9 cellular contexts compared by ENCODE assay signal in the genomic region with DNA sequence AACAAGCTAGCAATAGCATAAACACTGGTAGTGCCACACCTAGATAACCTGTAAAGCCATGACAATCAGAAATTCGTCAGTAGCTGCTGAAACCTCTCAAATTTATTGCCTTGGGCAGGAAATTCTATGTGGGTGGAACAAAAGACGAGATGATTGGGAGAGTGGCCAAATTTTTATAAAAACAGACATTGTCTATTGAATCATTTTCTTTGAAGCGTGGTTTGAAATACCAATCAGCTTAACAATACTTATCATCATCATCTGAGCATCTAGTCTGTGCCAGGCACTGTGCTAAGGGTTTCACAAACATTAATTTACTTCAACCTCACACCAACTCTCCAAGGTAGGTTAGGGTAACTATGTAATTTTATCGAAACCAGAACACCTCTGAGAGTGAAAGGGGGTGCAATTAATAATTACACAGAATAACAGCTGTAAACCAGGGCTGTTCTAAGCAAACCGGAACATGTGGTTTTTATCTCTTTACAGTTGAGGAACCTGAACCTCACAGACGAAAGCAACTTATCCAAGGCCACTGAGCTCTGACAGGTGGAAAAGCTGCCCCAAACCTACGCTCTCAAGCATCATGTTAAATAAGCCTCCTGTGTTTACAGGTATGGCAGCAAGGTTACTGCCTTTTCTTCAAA. TPM values are rescaled to one million over a fixed set of nuclear protein-coding genes. Genes with fewer than 3 reads are reported as not detected.
DNase-seq lines count a peak whose midpoint lies in the region; ATAC-seq and TF ChIP-seq lines count a peak whose summit lies in the region.
"Had no signal": no experiment of that assay in that cellular context is flagged by ENCODE, and none has a peak within 500 bp of the region (broad histone marks: within the 10 kb centered on the region; RNA-seq: fewer than 3 reads in every experiment).

No MANE protein-coding gene starts in this region.

- no peaks in the 10 kb centered on the region for H3K9me3 ChIP-seq in body of pancreas

- peak overlapping the region; percentile 6 to 77 (median 58) for H3K27ac ChIP-seq in body of pancreas
- H3K27ac ChIP-seq: VCaP had no signal

- ATAC-seq in GM18505 (IDR thresholded peaks at IDR 0.05; ENCODE audit: unreplicated experiment): peak; percentile 95
- ATAC-seq in GM21786 (IDR thresholded peaks at IDR 0.05; ENCODE audit: unreplicated experiment): peak; percentile 94
- ATAC-seq in body of pancreas: peak; percentile 80
- ATAC-seq in sciatic nerve: peak; percentile 32

- H3K4me3 ChIP-seq in body of pancreas: no peak overlapping the region

- intact Hi-C loops in body of pancreas (cut with DNase I) (no loop called here), sciatic nerve (cut with DNase I) (no loop called here)

- WGBS in body of pancreas, 2 donors: 15 to 43% methylated on average over 7 of the region's 7 CpGs

- TF ChIP-seq CTCF in body of pancreas (IDR thresholded peaks at IDR 0.05): no peak

- TF ChIP-seq POLR2A in GM18505 (IDR thresholded peaks at IDR 0.05; ENCODE audit: borderline replicate concordance, extremely low read depth, insufficient read depth, insufficient read length): no peak
- no peak for TF ChIP-seq POLR2A in body of pancreas (IDR thresholded peaks at IDR 0.05)

- H3K4me1 ChIP-seq in body of pancreas: peaks cover 12% of the 10 kb centered on the region

- H3K27me3 ChIP-seq in body of pancreas: no peaks in the 10 kb centered on the region

- no peaks in the 10 kb centered on the region for H3K36me3 ChIP-seq in body of pancreas (replicated peaks in 1 of 2; ENCODE audit: insufficient read depth in 1 of 2, low read depth in 2 of 2)

- DNase-seq in LHCN-M2 (ENCODE audit: low read depth): peak; percentile 37
- DNase-seq in body of pancreas: peak in 2 of 4 donors; percentile 23 to 46
- no peak for DNase-seq in sciatic nerve (ENCODE audit: low spot score)
- no peak for DNase-seq in NCI-H1436 (lab: John Stamatoyannopoulos, UW)
- DNase-seq in DMS53 treated with DMSO at 0.1 percent for 48 hours (lab: John Stamatoyannopoulos, UW; ENCODE audit: unreplicated experiment): no peak
- DNase-seq in NCI-H1092 treated with DMSO at 0.1 percent for 48 hours (lab: John Stamatoyannopoulos, UW): no peak

RNA-seq across cellular contexts. Expression of gene NHSL1, which starts 43.4 kb away (rescaled TPM):
- total RNA-seq in LHCN-M2 (2014; rRNA removed) (12.4 and 21.4 TPM in 2 replicates), body of pancreas (1 to 10 TPM; 5.2 to 7.3 TPM), sciatic nerve (18.5 TPM)
- polyA plus RNA-seq in LHCN-M2 (2012): 3.9 TPM

RNA-seq across cellular contexts. Expression of gene HEBP2, which starts 51.8 kb away (rescaled TPM):
- total RNA-seq in LHCN-M2 (2014; rRNA removed) (21.9 and 24.8 TPM in 2 replicates), body of pancreas (100 to 1,000 TPM in 1 of 2 donors, 10 to 100 TPM in 1; 33.2 to 181 TPM), sciatic nerve (39.9 TPM)
- 35.6 TPM for polyA plus RNA-seq in LHCN-M2 (2012)

Comparison
In these comparisons a context has a peak if more than half of its experiments do, and no peak if none do; other contexts are left out.
1. ATAC-seq: peak in every context shown above with its lines; median percentile 95 in GM18505; 94 in GM21786; 80 in body of pancreas; 32 in sciatic nerve.